8 cellular contexts compared by ENCODE assay signal in genomic region chr6:127302728-127303675, GRCh38. TPM values are rescaled to one million over a fixed set of nuclear protein-coding genes. Genes with fewer than 3 reads are reported as not detected.
DNase-seq lines count a peak whose midpoint lies in the region; ATAC-seq and TF ChIP-seq lines count a peak whose summit lies in the region.

No MANE protein-coding gene starts in this region.

- peak; percentile 82 for ATAC-seq in GM19035 (IDR thresholded peaks at IDR 0.05; ENCODE audit: unreplicated experiment)
- ATAC-seq in HG03439 (IDR thresholded peaks at IDR 0.05; ENCODE audit: unreplicated experiment) = peak; percentile 59
- no peak for ATAC-seq in PC-3
- ATAC-seq in HG02588 (IDR thresholded peaks at IDR 0.05; ENCODE audit: unreplicated experiment) = no peak

- H3F3A ChIP-seq in PC-3 (ENCODE audit: low read length, unreplicated experiment) = no peaks in the 10 kb centered on the region

- no peaks in the 10 kb centered on the region for H3K9me2 ChIP-seq in PC-3 (replicated peaks; ENCODE audit: low read length)

- BruUV-seq in PC-3 (replicated peaks; lab: Mats Ljungman, UMichigan) = no TSS peak

- H3K9me3 ChIP-seq in PC-3 (ENCODE audit: low read length) = no peaks in the 10 kb centered on the region
- peaks cover 3% of the 10 kb centered on the region for H3K9me3 ChIP-seq in adipocyte (ENCODE audit: control insufficient read depth, low read length)
- H3K9me3 ChIP-seq in right atrium auricular region = peaks cover 0 to 3% of the 10 kb centered on the region in 2 donors

- TF ChIP-seq CTCF in PC-3 (conservative IDR thresholded peaks at IDR 0.05; ENCODE audit: low read depth, low read length) (peak; percentile 68), right atrium auricular region (IDR thresholded peaks at IDR 0.05) (peak; percentile 35 to 74)

- H3K9ac ChIP-seq in PC-3 (ENCODE audit: low read length) = no peak overlapping the region
- no peak overlapping the region for H3K9ac ChIP-seq in adipocyte (ENCODE audit: low read length)

- no peaks in the 10 kb centered on the region for H3K79me2 ChIP-seq in PC-3 (ENCODE audit: low read length)

- H3K4me3 ChIP-seq in PC-3 (ENCODE audit: low read length) (no peak overlapping the region), adipocyte (ENCODE audit: low read length) (no peak overlapping the region), right atrium auricular region (no peak overlapping the region)

- H3K27me3 ChIP-seq in PC-3 (ENCODE audit: low read length) (no peaks in the 10 kb centered on the region), adipocyte (replicated peaks; ENCODE audit: control insufficient read depth, insufficient read depth, low read length) (no peaks in the 10 kb centered on the region), right atrium auricular region (no peaks in the 10 kb centered on the region)

- DNase-seq in Caki2 (ENCODE audit: low read depth) (peak; percentile 51), PC-3 (peak; percentile 74), adipocyte (ENCODE audit: low read depth) (peak; percentile 85), right atrium auricular region (ENCODE audit: low spot score) (no peak)
- peak; percentile 46 to 47 for DNase-seq in stimulated activated CD4-positive, alpha-beta T cell treated with anti-CD3 and anti-CD28 coated beads, Interleukin-2, amount 100 ng/mL, for 24 hours

- no peak overlapping the region for H2AFZ ChIP-seq in PC-3 (ENCODE audit: low read length)

- in situ Hi-C loops in Caki2 (cut with HindIII; ENCODE audit: low pct_unique_long_range_greater_than_20kb, low sequenced_read_pairs) = no loop called here

- H3K27ac ChIP-seq in PC-3 (ENCODE audit: low read length) = no peak overlapping the region
- H3K27ac ChIP-seq in right atrium auricular region = no peak overlapping the region

- H3K36me3 ChIP-seq in PC-3 (ENCODE audit: low read depth, low read length) (no peaks in the 10 kb centered on the region), adipocyte (ENCODE audit: control insufficient read depth, insufficient read depth, low read length, severe bottlenecking) (peaks cover 50% of the 10 kb centered on the region), right atrium auricular region (no peaks in the 10 kb centered on the region)

- H3K4me1 ChIP-seq in PC-3 (ENCODE audit: insufficient read depth, low read length) = peaks cover 8% of the 10 kb centered on the region; the same call in 1 of the 2 replicates
- peaks cover 24% of the 10 kb centered on the region for H3K4me1 ChIP-seq in adipocyte (ENCODE audit: control insufficient read depth, insufficient read depth, low read length)
- peaks cover 0 to 15% of the 10 kb centered on the region in 2 donors for H3K4me1 ChIP-seq in right atrium auricular region

- H4K20me1 ChIP-seq in PC-3 (ENCODE audit: low read length) = no peaks in the 10 kb centered on the region

- H3K4me2 ChIP-seq in PC-3 (ENCODE audit: low read length) = no peak overlapping the region

- POLR2A ChIA-PET in PC-3 (lab: Charles Lee; ENCODE audit: unreplicated experiment) = no interaction called here

- intact Hi-C loops in PC-3 (cut with micrococcal nuclease) = loop anchor here (1.0 to 2.0 kb wide), 4 partner anchors 40 to 236 kb away; partner anchors contain the start of gene ECHDC1

- CTCF ChIA-PET in PC-3 (lab: Charles Lee) = no interaction called here

RNA-seq across cellular contexts. Expression of gene RNF146, which starts 36.3 kb away (rescaled TPM):
- 10.4 and 17.8 TPM in 2 replicates for total RNA-seq in Caki2 (2014; rRNA removed; shearing (Covaris generic); ENCODE audit: low replicate concordance)
- total RNA-seq in PC-3 (2014; rRNA removed) = 8.7 and 11.6 TPM in 2 replicates
- total RNA-seq in right atrium auricular region = 10 to 100 TPM; 41.3 to 44.8 TPM

RNA-seq across cellular contexts. Expression of gene ECHDC1, which starts 40.4 kb away (rescaled TPM):
- 12.9 and 20.0 TPM in 2 replicates for total RNA-seq in Caki2 (2014; rRNA removed; shearing (Covaris generic); ENCODE audit: low replicate concordance)
- total RNA-seq in PC-3 (2014; rRNA removed) (24.2 and 34.5 TPM in 2 replicates), right atrium auricular region (10 to 100 TPM; 29.8 to 37.3 TPM)

Comparison
In these comparisons a context has a peak if more than half of its experiments do, and no peak if none do; other contexts are left out.
1. ATAC-seq: peak in GM19035 (single experiment) and HG03439 (single experiment); none in PC-3 (single experiment) and HG02588 (single experiment).